In genomic region chr15:76309561-76310330, GRCh38 we compare ENCODE assay signal across 8 cellular contexts. TPM values are rescaled to one million over a fixed set of nuclear protein-coding genes. Genes with fewer than 3 reads are reported as not detected.
DNase-seq lines count a peak whose midpoint lies in the region; ATAC-seq and TF ChIP-seq lines count a peak whose summit lies in the region.
"Had no signal": no experiment of that assay in that cellular context is flagged by ENCODE, and none has a peak within 500 bp of the region (broad histone marks: within the 10 kb centered on the region; RNA-seq: fewer than 3 reads in every experiment).

No MANE protein-coding gene starts in this region.

- no peak overlapping the region for H3K27ac Mint-ChIP-seq in endothelial cell (ENCODE audit: unreplicated experiment)

- H3K27ac ChIP-seq in rectal smooth muscle tissue (ENCODE audit: low read depth, low read length), result no peak overlapping the region

- H3K36me3 ChIP-seq in GM06990 (ENCODE audit: control insufficient read depth, insufficient read depth, low read length) (no peaks in the 10 kb centered on the region), rectal smooth muscle tissue (ENCODE audit: control insufficient read depth, insufficient read depth, low read length) (no peaks in the 10 kb centered on the region)

- H3K27me3 ChIP-seq in GM06990 (replicated peaks; ENCODE audit: control insufficient read depth, insufficient read depth, low read length) (no peaks in the 10 kb centered on the region), rectal smooth muscle tissue (ENCODE audit: control insufficient read depth, insufficient read depth, low read length) (no peaks in the 10 kb centered on the region)

- DNase-seq in GM06990 (ENCODE audit: extremely low read depth, insufficient read length), result no peak
- peak; percentile 15 for DNase-seq in NCI-H69 (lab: John Stamatoyannopoulos, UW)
- DNase-seq in endothelial cell (ENCODE audit: low spot score), result no peak
- DNase-seq in NCI-H2196 (lab: John Stamatoyannopoulos, UW; ENCODE audit: unreplicated experiment), result no peak
- DNase-seq: NCI-H526 treated with DMSO at 0.1 percent for 48 hours had no signal

- peak overlapping the region; percentile 96 for H3K4me3 ChIP-seq in GM06990 (replicated peaks; ENCODE audit: low read depth, low read length)
- H3K4me3 ChIP-seq in rectal smooth muscle tissue (ENCODE audit: low read length), result peak overlapping the region; percentile 91

- H3K27me3 Mint-ChIP-seq in endothelial cell (ENCODE audit: unreplicated experiment), result peaks cover 3% of the 10 kb centered on the region

- peak overlapping the region; percentile 92 for H3K4me3 Mint-ChIP-seq in endothelial cell (ENCODE audit: unreplicated experiment)

- no peak overlapping the region for H3K9ac ChIP-seq in rectal smooth muscle tissue (ENCODE audit: low read length)

- H3K9me3 Mint-ChIP-seq in endothelial cell (ENCODE audit: unreplicated experiment), result no peaks in the 10 kb centered on the region

- no peak for ATAC-seq in HG03039 (IDR thresholded peaks at IDR 0.05; ENCODE audit: unreplicated experiment)
- ATAC-seq in HG02759 (IDR thresholded peaks at IDR 0.05; ENCODE audit: unreplicated experiment), result no peak

- no peaks in the 10 kb centered on the region for H3K36me3 Mint-ChIP-seq in endothelial cell (ENCODE audit: low read depth, unreplicated experiment)

- H3K4me1 ChIP-seq in rectal smooth muscle tissue (ENCODE audit: control insufficient read depth, insufficient read depth, low read length), result peaks cover 2% of the 10 kb centered on the region

- H3K4me1 Mint-ChIP-seq in endothelial cell (ENCODE audit: unreplicated experiment), result peaks cover 10% of the 10 kb centered on the region

- no peak for TF ChIP-seq CTCF in GM06990 (IDR thresholded peaks at IDR 0.05; ENCODE audit: insufficient read depth, low read length, poor library complexity, severe bottlenecking)
- TF ChIP-seq CTCF in endothelial cell (IDR thresholded peaks at IDR 0.05; ENCODE audit: unreplicated experiment), result no peak

RNA-seq across cellular contexts. Expression of gene ETFA, which starts 1.5 kb away (rescaled TPM):
- 103 TPM for total RNA-seq in endothelial cell (ENCODE audit: unreplicated experiment)

RNA-seq across cellular contexts. Expression of gene ISL2, which starts 26.8 kb away (rescaled TPM):
- 1.4 TPM for total RNA-seq in endothelial cell (ENCODE audit: unreplicated experiment)
